Comparison of ENCODE assay signal across 1 cellular context in genomic region chr7:127396184-127396583, GRCh38.
TF ChIP-seq lines count a peak whose summit lies in the region.

No MANE protein-coding gene starts in this region.

TF ChIP-seq in GM23338, 12 proteins besides CTCF, POLR2A, EP300 and RAD21 (continued from another document):
- TF ChIP-seq ZNF462 (CRISPR knock-in tag; IDR thresholded peaks at IDR 0.05) (no peak), ZNF331 (CRISPR knock-in tag; IDR thresholded peaks at IDR 0.05; ENCODE audit: low read depth) (no peak), REST (IDR thresholded peaks at IDR 0.05; ENCODE audit: unreplicated experiment) (no peak), ETS1 (IDR thresholded peaks at IDR 0.05) (no peak)
